ENCODE assay signal across 16 cellular contexts in the genomic region with DNA sequence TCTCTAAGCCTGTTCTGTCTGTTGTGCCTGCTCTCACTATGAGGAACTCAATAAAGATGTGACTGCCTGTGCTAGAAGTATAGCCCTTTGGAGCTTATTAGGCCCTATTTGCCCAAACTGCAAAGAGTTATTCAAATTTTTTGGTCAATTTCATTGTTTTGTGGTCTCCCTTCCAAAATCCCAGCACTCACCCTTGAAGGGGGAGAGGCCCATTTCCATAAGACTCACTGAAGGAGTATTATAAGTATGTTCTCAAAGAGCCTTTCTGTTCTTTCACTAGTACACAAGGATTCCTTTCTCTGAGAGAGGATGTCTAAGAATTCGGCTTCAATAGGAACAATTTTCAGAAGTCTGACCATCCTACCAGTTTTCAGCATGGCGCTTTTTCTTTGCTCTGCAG.
DNase-seq lines count a peak whose midpoint lies in the region; ATAC-seq and TF ChIP-seq lines count a peak whose summit lies in the region.
"Had no signal": no experiment of that assay in that cellular context is flagged by ENCODE, and none has a peak within 500 bp of the region (broad histone marks: within the 10 kb centered on the region; RNA-seq: fewer than 3 reads in every experiment).

No MANE protein-coding gene starts in this region.

- no peak overlapping the region for H3K27ac Mint-ChIP-seq in neural progenitor cell
- H3K27ac Mint-ChIP-seq: CD4-positive, CD25-positive, alpha-beta regulatory T cell; GM23338 had no signal

- H3K27ac ChIP-seq in neural progenitor cell = no peak overlapping the region
- no peak overlapping the region for H3K27ac ChIP-seq in brain microvascular endothelial cell
- H3K27ac ChIP-seq: BLaER1 treated with 17β-estradiol and CSF1 and Interleukin-3, amounts not matched to agents 10 nM and 100 nM had no signal

- H3K4me3 ChIP-seq in neural progenitor cell (no peak overlapping the region), brain microvascular endothelial cell (ENCODE audit: low read depth, low read length) (no peak overlapping the region)
- H3K4me3 ChIP-seq: BLaER1 treated with 17β-estradiol and CSF1 and Interleukin-3, amounts not matched to agents 10 nM and 100 nM; GM23338 had no signal

- H3F3A ChIP-seq in neural progenitor cell (ENCODE audit: low read depth) = no peaks in the 10 kb centered on the region

- H3K4me1 ChIP-seq in neural progenitor cell = no peaks in the 10 kb centered on the region
- H3K4me1 ChIP-seq: BLaER1 treated with 17β-estradiol and CSF1 and Interleukin-3, amounts not matched to agents 10 nM and 100 nM had no signal

- no peak for TF ChIP-seq CTCF in neural progenitor cell (IDR thresholded peaks at IDR 0.05)
- no peak for TF ChIP-seq CTCF in brain microvascular endothelial cell (IDR thresholded peaks at IDR 0.05; ENCODE audit: low read depth, low read length, missing control alignments)

- no peaks in the 10 kb centered on the region for H3K36me3 Mint-ChIP-seq in neural progenitor cell
- H3K36me3 Mint-ChIP-seq: CD4-positive, CD25-positive, alpha-beta regulatory T cell had no signal

- peak overlapping the region; percentile 26 for H2AFZ ChIP-seq in neural progenitor cell (replicated peaks)
- H2AFZ ChIP-seq: GM23338 had no signal

- H3K4me2 ChIP-seq in neural progenitor cell = no peak overlapping the region
- H3K4me2 ChIP-seq: BLaER1 treated with 17β-estradiol and CSF1 and Interleukin-3, amounts not matched to agents 10 nM and 100 nM; GM23338 had no signal

- no peaks in the 10 kb centered on the region for H3K27me3 ChIP-seq in neural progenitor cell
- H3K27me3 ChIP-seq in brain microvascular endothelial cell (replicated peaks) = no peaks in the 10 kb centered on the region
- H3K27me3 ChIP-seq: BLaER1 treated with 17β-estradiol and CSF1 and Interleukin-3, amounts not matched to agents 10 nM and 100 nM had no signal

- no peaks in the 10 kb centered on the region for H3K79me2 ChIP-seq in neural progenitor cell (ENCODE audit: low read depth)

- H3K9me3 Mint-ChIP-seq in neural progenitor cell = no peaks in the 10 kb centered on the region
- H3K9me3 Mint-ChIP-seq: GM23338 had no signal

- H3K9me3 ChIP-seq in neural progenitor cell (ENCODE audit: low read depth) = no peaks in the 10 kb centered on the region
- H3K9me3 ChIP-seq: BLaER1 treated with 17β-estradiol and CSF1 and Interleukin-3, amounts not matched to agents 10 nM and 100 nM had no signal

- no peaks in the 10 kb centered on the region for H3K4me1 Mint-ChIP-seq in neural progenitor cell
- H3K4me1 Mint-ChIP-seq: CD4-positive, CD25-positive, alpha-beta regulatory T cell; GM23338 had no signal

- peaks cover 2% of the 10 kb centered on the region for H3K27me3 Mint-ChIP-seq in neural progenitor cell (ENCODE audit: insufficient read depth, low read depth)
- H3K27me3 Mint-ChIP-seq: CD4-positive, CD25-positive, alpha-beta regulatory T cell had no signal

- in situ Hi-C loops in brain microvascular endothelial cell (cut with HindIII; ENCODE audit: low pct_ligation_motif_present, low sequenced_read_pairs) = no loop called here

- H3K9ac ChIP-seq in neural progenitor cell = no peak overlapping the region
- H3K9ac ChIP-seq: BLaER1 treated with 17β-estradiol and CSF1 and Interleukin-3, amounts not matched to agents 10 nM and 100 nM had no signal

- no peak overlapping the region for H3K4me3 Mint-ChIP-seq in neural progenitor cell
- H3K4me3 Mint-ChIP-seq: CD4-positive, CD25-positive, alpha-beta regulatory T cell; GM23338 had no signal

- no peaks in the 10 kb centered on the region for H4K20me1 ChIP-seq in neural progenitor cell (ENCODE audit: low read depth)
- H4K20me1 ChIP-seq: BLaER1 treated with 17β-estradiol and CSF1 and Interleukin-3, amounts not matched to agents 10 nM and 100 nM had no signal

- no peak for ATAC-seq in GM21825 (IDR thresholded peaks at IDR 0.05; ENCODE audit: unreplicated experiment)
- ATAC-seq in HG02610 (IDR thresholded peaks at IDR 0.05; ENCODE audit: unreplicated experiment) = no peak
- ATAC-seq: GM23338 had no signal

- DNase-seq in RPMI7951 (ENCODE audit: low read depth) = peak; percentile 31
- peak; percentile 7 for DNase-seq in globus pallidus (ENCODE audit: low spot score)
- DNase-seq in neural progenitor cell (ENCODE audit: low spot score) = no peak
- DNase-seq in brain microvascular endothelial cell = no peak
- no peak for DNase-seq in MV-4-11 (lab: John Stamatoyannopoulos, UW)
- DNase-seq: ACHN; CD4-positive, CD25-positive, alpha-beta regulatory T cell; DMS153; DMS79 treated with DMSO at 0.1 percent for 48 hours; EL; H7; IMR-90 had no signal

- no peaks in the 10 kb centered on the region for H3K36me3 ChIP-seq in neural progenitor cell
- H3K36me3 ChIP-seq in brain microvascular endothelial cell (replicated peaks) = no peaks in the 10 kb centered on the region
- H3K36me3 ChIP-seq: BLaER1 treated with 17β-estradiol and CSF1 and Interleukin-3, amounts not matched to agents 10 nM and 100 nM had no signal

Comparison
In these comparisons a context has a peak if more than half of its experiments do, and no peak if none do; other contexts are left out.
1. DNase-seq: peak in RPMI7951 (single experiment) and globus pallidus (single experiment); none in neural progenitor cell (single experiment), brain microvascular endothelial cell (single experiment) and MV-4-11 (single experiment).